Comparison of ENCODE assay signal across 1 cellular context in the genomic region with DNA sequence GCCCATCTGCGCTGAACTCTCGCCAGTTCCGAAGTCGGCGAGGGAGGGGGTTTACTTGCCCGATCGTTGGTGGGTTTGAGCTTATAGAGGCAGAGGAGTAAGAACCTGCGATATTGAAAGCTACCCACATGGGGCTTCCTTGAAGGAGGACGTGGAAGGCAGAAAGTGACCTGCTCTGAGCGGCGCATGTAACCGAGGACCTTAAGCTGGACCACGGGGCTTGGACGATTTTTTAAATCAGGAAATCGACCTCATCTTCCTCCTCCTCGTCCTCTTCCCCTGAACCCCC.
TF ChIP-seq lines count a peak whose summit lies in the region.

No MANE protein-coding gene starts in this region.

TF ChIP-seq in IMR-90, 13 proteins besides CTCF, POLR2A, EP300 and RAD21:
- TF ChIP-seq, protein P1, sequence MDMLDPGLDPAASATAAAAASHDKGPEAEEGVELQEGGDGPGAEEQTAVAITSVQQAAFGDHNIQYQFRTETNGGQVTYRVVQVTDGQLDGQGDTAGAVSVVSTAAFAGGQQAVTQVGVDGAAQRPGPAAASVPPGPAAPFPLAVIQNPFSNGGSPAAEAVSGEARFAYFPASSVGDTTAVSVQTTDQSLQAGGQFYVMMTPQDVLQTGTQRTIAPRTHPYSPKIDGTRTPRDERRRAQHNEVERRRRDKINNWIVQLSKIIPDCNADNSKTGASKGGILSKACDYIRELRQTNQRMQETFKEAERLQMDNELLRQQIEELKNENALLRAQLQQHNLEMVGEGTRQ (IDR thresholded peaks at IDR 0.05; ENCODE audit: low read depth, low read length): no peak
- TF ChIP-seq BHLHE40 (IDR thresholded peaks at IDR 0.05; ENCODE audit: low read depth, low read length): no peak
- no peak for TF ChIP-seq MAZ (IDR thresholded peaks at IDR 0.05; ENCODE audit: borderline replicate concordance, low read depth, low read length)
- TF ChIP-seq NFE2L2 (IDR thresholded peaks at IDR 0.05; ENCODE audit: low read depth, low read length): no peak
- no peak for TF ChIP-seq CHD1 (IDR thresholded peaks at IDR 0.05; ENCODE audit: low read depth, low read length)
- TF ChIP-seq MAFK (IDR thresholded peaks at IDR 0.05; ENCODE audit: low read depth, low read length): no peak
- TF ChIP-seq MXI1 (IDR thresholded peaks at IDR 0.05; ENCODE audit: borderline replicate concordance, low read depth, low read length): no peak
- no peak for TF ChIP-seq SMC3 (IDR thresholded peaks at IDR 0.05; ENCODE audit: low read depth, low read length)
- TF ChIP-seq CEBPB (IDR thresholded peaks at IDR 0.05; ENCODE audit: low read depth, low read length): no peak
- TF ChIP-seq RFX5 (IDR thresholded peaks at IDR 0.05; ENCODE audit: low read depth, low read length): no peak
- no peak for TF ChIP-seq FOS (IDR thresholded peaks at IDR 0.05; ENCODE audit: low read depth, low read length)
